Comparison of ENCODE assay signal across 21 cellular contexts in genomic region chrX:79506001-79506400, GRCh38.
DNase-seq lines count a peak whose midpoint lies in the region; TF ChIP-seq lines count a peak whose summit lies in the region.
"Had no signal": no experiment of that assay in that cellular context is flagged by ENCODE, and none has a peak within 500 bp of the region (broad histone marks: within the 10 kb centered on the region; RNA-seq: fewer than 3 reads in every experiment).

No MANE protein-coding gene starts in this region.

- CTCF ChIA-PET in MCF 10A (lab: Yijun Ruan, JAX) (interaction anchor here (0.8 kb wide), 1 partner anchor 1618 kb away, joined by 3 read pairs; no protein-coding TSS in a partner anchor), mammary epithelial cell (lab: Charles Lee; ENCODE audit: low non-redundant PET) (no interaction called here)

- BruUV-seq in MCF 10A (replicated peaks; lab: Mats Ljungman, UMichigan) (no TSS peak), mammary epithelial cell (replicated peaks; lab: Mats Ljungman, UMichigan) (no TSS peak)

- intact Hi-C loops in MCF 10A (cut with micrococcal nuclease) (no loop called here), mammary epithelial cell (cut with micrococcal nuclease) (no loop called here), posterior vena cava (cut with DNase I) (no loop called here)

- no peaks in the 10 kb centered on the region for H3K36me3 Mint-ChIP-seq in MCF 10A (ENCODE audit: insufficient read depth, unreplicated experiment)
- H3K36me3 Mint-ChIP-seq: CD4-positive, CD25-positive, alpha-beta regulatory T cell; CD8-positive, alpha-beta T cell had no signal

- H3K4me1 ChIP-seq in mammary epithelial cell (ENCODE audit: insufficient read depth, low read length) (no peaks in the 10 kb centered on the region), SJCRH30 (no peaks in the 10 kb centered on the region), right atrium auricular region (no peaks in the 10 kb centered on the region)
- H3K4me1 ChIP-seq: BLaER1, Caco-2, HAP-1 had no signal

- no peaks in the 10 kb centered on the region for H3K36me3 ChIP-seq in mammary epithelial cell (ENCODE audit: insufficient read depth, low read length)
- H3K36me3 ChIP-seq in SJCRH30 = no peaks in the 10 kb centered on the region
- no peaks in the 10 kb centered on the region for H3K36me3 ChIP-seq in right atrium auricular region
- H3K36me3 ChIP-seq: BLaER1, HAP-1 had no signal

- H3K27me3 Mint-ChIP-seq in MCF 10A (ENCODE audit: insufficient read depth, unreplicated experiment) = no peaks in the 10 kb centered on the region
- H3K27me3 Mint-ChIP-seq: B cell; CD4-positive, CD25-positive, alpha-beta regulatory T cell had no signal

- 15% methylated on average over 2 of the region's 3 CpGs for WGBS in mammary epithelial cell (ENCODE audit: low coverage, missing lambda C conversion rate)

- no peaks in the 10 kb centered on the region for H3K79me2 ChIP-seq in mammary epithelial cell (ENCODE audit: insufficient read depth, low read length)

- no peak overlapping the region for H2AFZ ChIP-seq in mammary epithelial cell (ENCODE audit: low read depth, low read length)
- H2AFZ ChIP-seq: GM23338 had no signal

- H3K4me2 ChIP-seq in mammary epithelial cell (ENCODE audit: insufficient read depth, low read depth, low read length) = no peak overlapping the region
- H3K4me2 ChIP-seq: BLaER1, GM23338 had no signal

- H3K4me1 Mint-ChIP-seq in MCF 10A (ENCODE audit: insufficient read depth, unreplicated experiment) = peaks cover 7% of the 10 kb centered on the region
- H3K4me1 Mint-ChIP-seq: B cell; CD4-positive, CD25-positive, alpha-beta regulatory T cell; GM23338 had no signal

- no peaks in the 10 kb centered on the region for H4K20me1 ChIP-seq in mammary epithelial cell (ENCODE audit: insufficient read depth, low read length)
- H4K20me1 ChIP-seq: BLaER1 had no signal

- TF ChIP-seq CTCF in MCF 10A (IDR thresholded peaks at IDR 0.05; ENCODE audit: unreplicated experiment) = no peak
- no peak for TF ChIP-seq CTCF in mammary epithelial cell (conservative IDR thresholded peaks at IDR 0.05 in 1 of 2, IDR thresholded peaks at IDR 0.05 in 1 of 2; ENCODE audit: extremely low read depth in 1 of 2, insufficient read depth in 1 of 2, low read depth in 1 of 2, low read length in 2 of 2)
- no peak for TF ChIP-seq CTCF in right atrium auricular region (IDR thresholded peaks at IDR 0.05)

- dilution Hi-C loops in mammary epithelial cell (cut with HindIII; ENCODE audit: low sequenced_read_pairs) = no loop called here

- H3K27me3 ChIP-seq in mammary epithelial cell (ENCODE audit: insufficient read depth, low read length) = no peaks in the 10 kb centered on the region
- H3K27me3 ChIP-seq in SJCRH30 = no peaks in the 10 kb centered on the region
- no peaks in the 10 kb centered on the region for H3K27me3 ChIP-seq in right atrium auricular region

- H3K9me3 ChIP-seq in mammary epithelial cell (replicated peaks; ENCODE audit: insufficient read depth, low read length) (no peaks in the 10 kb centered on the region), SJCRH30 (replicated peaks) (no peaks in the 10 kb centered on the region), right atrium auricular region (peaks cover 5 to 15% of the 10 kb centered on the region in 2 donors)
- H3K9me3 ChIP-seq: Caco-2, HAP-1 had no signal

- H3K27ac Mint-ChIP-seq in MCF 10A (ENCODE audit: low read depth, unreplicated experiment) = no peak overlapping the region
- H3K27ac Mint-ChIP-seq: B cell; CD4-positive, CD25-positive, alpha-beta regulatory T cell; CD8-positive, alpha-beta T cell; GM23338; HFFc6 had no signal

- H3K9ac ChIP-seq in mammary epithelial cell (ENCODE audit: insufficient read depth, low read length) = no peak overlapping the region
- H3K9ac ChIP-seq: BLaER1 had no signal

- no peak overlapping the region for H3K4me3 ChIP-seq in mammary epithelial cell (replicated peaks in 1 of 3; ENCODE audit: insufficient read depth in 1 of 3, low read depth in 2 of 3, low read length in 3 of 3)
- no peak overlapping the region for H3K4me3 ChIP-seq in SJCRH30
- H3K4me3 ChIP-seq in right atrium auricular region = no peak overlapping the region
- H3K4me3 ChIP-seq: BLaER1, GM23338, HAP-1 had no signal

- H3K9me3 Mint-ChIP-seq in MCF 10A (ENCODE audit: unreplicated experiment) = no peaks in the 10 kb centered on the region

- no peak overlapping the region for H3K4me3 Mint-ChIP-seq in MCF 10A (ENCODE audit: unreplicated experiment)
- H3K4me3 Mint-ChIP-seq: B cell; CD4-positive, CD25-positive, alpha-beta regulatory T cell; CD8-positive, alpha-beta T cell; GM23338; HFFc6 had no signal

- in situ Hi-C loops in mammary epithelial cell (cut with MboI; ENCODE audit: low sequenced_read_pairs in 2 of 2) = no loop called here

- POLR2A ChIA-PET in MCF 10A (lab: Yijun Ruan, JAX) = no interaction called here

- H3K27ac ChIP-seq in mammary epithelial cell (ENCODE audit: insufficient read depth, low read depth, low read length) = no peak overlapping the region
- H3K27ac ChIP-seq in SJCRH30 = no peak overlapping the region
- no peak overlapping the region for H3K27ac ChIP-seq in right atrium auricular region
- H3K27ac ChIP-seq: 22Rv1, BLaER1, C4-2B had no signal

- DNase-seq in NCI-H1105 treated with DMSO at 0.1 percent for 48 hours (lab: John Stamatoyannopoulos, UW) = peak; percentile 24
- no peak for DNase-seq in NCI-H1105 (lab: John Stamatoyannopoulos, UW)
- DNase-seq in MCF 10A (ENCODE audit: unreplicated experiment) = peak; percentile 65
- DNase-seq in mammary epithelial cell = no peak
- DNase-seq in SJCRH30 = peak; percentile 29 to 53
- DNase-seq in right atrium auricular region (ENCODE audit: low spot score) = no peak
- DNase-seq in posterior vena cava (ENCODE audit: low spot score) = no peak
- DNase-seq in LoVo (ENCODE audit: low spot score) = no peak
- DNase-seq: Caco-2; CD4-positive, CD25-positive, alpha-beta regulatory T cell; CD8-positive, alpha-beta T cell; DMS153; EL; GDM1; HFFc6 had no signal

Comparison
In these comparisons a context has a peak if more than half of its experiments do, and no peak if none do; other contexts are left out.
1. DNase-seq: peak in NCI-H1105 treated with DMSO at 0.1 percent for 48 hours (single experiment), MCF 10A (single experiment) and SJCRH30 (2 of 2); none in NCI-H1105 (single experiment), mammary epithelial cell (single experiment), right atrium auricular region (single experiment), posterior vena cava (single experiment) and LoVo (single experiment).